Comparison of ENCODE assay signal across 11 cellular contexts in genomic region chr3:29757054-29757777, GRCh38.
DNase-seq lines count a peak whose midpoint lies in the region; ATAC-seq and TF ChIP-seq lines count a peak whose summit lies in the region.
"Had no signal": no experiment of that assay in that cellular context is flagged by ENCODE, and none has a peak within 500 bp of the region (broad histone marks: within the 10 kb centered on the region; RNA-seq: fewer than 3 reads in every experiment).

No MANE protein-coding gene starts in this region.

- ATAC-seq in IMR-90 (ENCODE audit: low read depth) (peak; percentile 9; the same call in 1 of the 2 replicates), SK-N-SH treated with all-trans-retinoic acid at 6 μM for 48 hours (peak; percentile 13; the same call in 2 of the 3 replicates), omental fat pad (ENCODE audit: low FRiP score) (no peak)

- no peak overlapping the region for H3K4me2 ChIP-seq in IMR-90 (ENCODE audit: low read depth, low read length)
- H3K4me2 ChIP-seq in smooth muscle cell = peak overlapping the region; percentile 57

- BruUV-seq in IMR-90 (replicated peaks; lab: Mats Ljungman, UMichigan) = no TSS peak

- dilution Hi-C loops in IMR-90 (cut with HindIII; ENCODE audit: low sequenced_read_pairs, unreplicated experiment) = no loop called here

- H3K4ac ChIP-seq in IMR-90 (ENCODE audit: low read depth, low read length) = peak overlapping the region; percentile 70; the same call in 1 of the 2 replicates

- POLR2A ChIA-PET in IMR-90 (lab: Charles Lee; ENCODE audit: unreplicated experiment) = no interaction called here

- H3K14ac ChIP-seq in IMR-90 (replicated peaks; ENCODE audit: low read depth, low read length) = no peak overlapping the region

- peak overlapping the region; percentile 54; the same call in 1 of the 2 replicates for H2BK120ac ChIP-seq in IMR-90 (ENCODE audit: low read depth, low read length)

- peak overlapping the region; percentile 30; the same call in 1 of the 3 replicates for H2BK15ac ChIP-seq in IMR-90 (ENCODE audit: low read depth, low read length)

- peak overlapping the region; percentile 69; the same call in 1 of the 2 replicates for H4K5ac ChIP-seq in IMR-90 (ENCODE audit: low read depth, low read length)

- TF ChIP-seq RAD21 in IMR-90 (IDR thresholded peaks at IDR 0.05; ENCODE audit: low read length) = no peak

- H3K4me3 ChIP-seq in IMR-90 (ENCODE audit: insufficient read depth, low read depth, low read length) = no peak overlapping the region
- no peak overlapping the region for H3K4me3 ChIP-seq in smooth muscle cell
- no peak overlapping the region for H3K4me3 ChIP-seq in brain microvascular endothelial cell (ENCODE audit: low read depth, low read length)
- H3K4me3 ChIP-seq: lower lobe of right lung had no signal

- peaks cover 9% of the 10 kb centered on the region for H3F3A ChIP-seq in smooth muscle cell (ENCODE audit: low read depth)

- WGBS in IMR-90 (ENCODE audit: extremely low coverage in 2 of 2, insufficient read length in 1 of 2), 2 experiments = no CpG with 5 or more reads among the region's 1 CpG
- WGBS in smooth muscle cell (ENCODE audit: low lambda C conversion rate) = 82% methylated on average over 1 of the region's 1 CpG

- no peak for TF ChIP-seq CTCF in IMR-90 (conservative IDR thresholded peaks at IDR 0.05; ENCODE audit: low read depth, low read length)
- TF ChIP-seq CTCF in smooth muscle cell (IDR thresholded peaks at IDR 0.05; ENCODE audit: borderline replicate concordance, insufficient read depth, poor library complexity, severe bottlenecking) = no peak
- TF ChIP-seq CTCF in omental fat pad (IDR thresholded peaks at IDR 0.05) = no peak
- no peak for TF ChIP-seq CTCF in brain microvascular endothelial cell (IDR thresholded peaks at IDR 0.05; ENCODE audit: low read depth, low read length, missing control alignments)

- peak overlapping the region; percentile 90 for H2BK5ac ChIP-seq in IMR-90 (ENCODE audit: low read depth, low read length, poor library complexity, severe bottlenecking)

- H3K9ac ChIP-seq in IMR-90 (ENCODE audit: low read depth, low read length) = no peak overlapping the region
- H3K9ac ChIP-seq in smooth muscle cell (ENCODE audit: low read depth) = no peak overlapping the region

- peak overlapping the region; percentile 26; the same call in 1 of the 2 replicates for H2AK5ac ChIP-seq in IMR-90 (ENCODE audit: low read depth, low read length)

- no peaks in the 10 kb centered on the region for H3K27me3 ChIP-seq in IMR-90 (ENCODE audit: control insufficient read depth, insufficient read depth, low read length)
- no peaks in the 10 kb centered on the region for H3K27me3 ChIP-seq in smooth muscle cell (ENCODE audit: low read depth)
- H3K27me3 ChIP-seq in brain microvascular endothelial cell (replicated peaks) = no peaks in the 10 kb centered on the region

- H3K9me3 ChIP-seq in IMR-90 (ENCODE audit: control insufficient read depth, insufficient read depth, low read length) (no peaks in the 10 kb centered on the region), smooth muscle cell (replicated peaks; ENCODE audit: low read depth) (no peaks in the 10 kb centered on the region)
- H3K9me3 ChIP-seq: lower lobe of right lung had no signal

- H3K27ac ChIP-seq in IMR-90 (ENCODE audit: insufficient read depth, low read length) (no peak overlapping the region), smooth muscle cell (ENCODE audit: low read depth) (peak overlapping the region; percentile 76), brain microvascular endothelial cell (no peak overlapping the region)

- peak overlapping the region; percentile 34 to 42; a peak in 2 of 4 replicates for H4K8ac ChIP-seq in IMR-90 (ENCODE audit: low read depth in 2 of 2, low read length in 2 of 2)

- H4K20me1 ChIP-seq in IMR-90 (ENCODE audit: insufficient read depth, low read length) (no peaks in the 10 kb centered on the region), smooth muscle cell (ENCODE audit: low read depth) (no peaks in the 10 kb centered on the region)

- H3K56ac ChIP-seq in IMR-90 (ENCODE audit: extremely low read depth, insufficient read depth, low read length) = 0 out of 2 replicates have a peak overlapping the region, but pooled peaks have one; percentile 16

- CTCF ChIA-PET in IMR-90 (lab: Yijun Ruan, JAX) = no interaction called here

- peaks cover 6% of the 10 kb centered on the region for H3K9me1 ChIP-seq in IMR-90 (ENCODE audit: insufficient read depth, low read length)

- H2AK9ac ChIP-seq in IMR-90 (replicated peaks; ENCODE audit: low read depth, low read length, poor library complexity) = no peak overlapping the region

- H3K23ac ChIP-seq in IMR-90 (ENCODE audit: low read depth, low read length) = peak overlapping the region; percentile 18; the same call in 1 of the 2 replicates

- peak overlapping the region; percentile 69 for H3K18ac ChIP-seq in IMR-90 (ENCODE audit: low read depth, low read length)

- intact Hi-C loops in IMR-90 (cut with micrococcal nuclease) = loop anchor here (10.0 kb wide), 1 partner anchor 132 kb away; no protein-coding TSS in a partner anchor

- H4K91ac ChIP-seq in IMR-90 (ENCODE audit: insufficient read depth, low read depth, low read length) = peak overlapping the region; percentile 32; the same call in 1 of the 2 replicates

- peak; percentile 54 for DNase-seq in IMR-90
- peak; percentile 48 for DNase-seq in glomerular visceral epithelial cell (ENCODE audit: extremely low spot score)
- DNase-seq in smooth muscle cell (lab: John Stamatoyannopoulos, UW; ENCODE audit: unreplicated experiment) = no peak
- no peak for DNase-seq in omental fat pad (ENCODE audit: low spot score)
- DNase-seq in OCI-M2 (lab: John Stamatoyannopoulos, UW; ENCODE audit: unreplicated experiment) = no peak
- no peak for DNase-seq in activated T-cell treated with anti-CD3 and anti-CD28 coated beads, Interleukin-2, amount 50 U/mL, for 48 hours
- no peak for DNase-seq in brain microvascular endothelial cell
- DNase-seq: aorta, lower lobe of right lung, MV-4-11 had no signal

- H3K36me3 ChIP-seq in IMR-90 (ENCODE audit: control insufficient read depth, insufficient read depth, low read length) = no peaks in the 10 kb centered on the region
- no peaks in the 10 kb centered on the region for H3K36me3 ChIP-seq in smooth muscle cell (ENCODE audit: low read depth)
- no peaks in the 10 kb centered on the region for H3K36me3 ChIP-seq in brain microvascular endothelial cell (replicated peaks)
- H3K36me3 ChIP-seq: lower lobe of right lung had no signal

- H2AFZ ChIP-seq in IMR-90 (replicated peaks; ENCODE audit: low read length, poor library complexity) = no peak overlapping the region
- no peak overlapping the region for H2AFZ ChIP-seq in smooth muscle cell (ENCODE audit: low read depth)

- in situ Hi-C loops in IMR-90 (cut with MboI; ENCODE audit: low sequenced_read_pairs) (no loop called here), brain microvascular endothelial cell (cut with HindIII; ENCODE audit: low pct_ligation_motif_present, low sequenced_read_pairs) (loop anchor here (25.0 kb wide), 1 partner anchor 470 kb away; the partner anchor contains the start of gene RBMS3)

- H3K4me1 ChIP-seq in IMR-90 (ENCODE audit: control insufficient read depth, insufficient read depth, low read length) (peaks cover 21% of the 10 kb centered on the region), smooth muscle cell (ENCODE audit: low read depth) (peaks cover 40% of the 10 kb centered on the region)

- no peak for TF ChIP-seq POLR2A in IMR-90 (IDR thresholded peaks at IDR 0.05; ENCODE audit: low read depth, low read length)

- H3K79me2 ChIP-seq in smooth muscle cell (ENCODE audit: low read depth) = peaks cover 2% of the 10 kb centered on the region

- peaks cover 8 to 19% of the 10 kb centered on the region in 2 experiments for H3K79me1 ChIP-seq in IMR-90 (ENCODE audit: low read depth in 1 of 2, low read length in 2 of 2)

- peak overlapping the region; percentile 62; the same call in 1 of the 2 replicates for H2BK20ac ChIP-seq in IMR-90 (ENCODE audit: low read depth, low read length)

TF ChIP-seq in IMR-90, 13 proteins besides CTCF, POLR2A, EP300 and RAD21:
- no peak for TF ChIP-seq RCOR1 (IDR thresholded peaks at IDR 0.05; ENCODE audit: insufficient replicate concordance, low read length)
- peak; percentile 65; the same call in 1 of the 2 replicates for TF ChIP-seq RFX5 (IDR thresholded peaks at IDR 0.05; ENCODE audit: low read depth, low read length)
- no peak for TF ChIP-seq CHD1 (IDR thresholded peaks at IDR 0.05; ENCODE audit: low read depth, low read length)
- no peak for TF ChIP-seq FOS (IDR thresholded peaks at IDR 0.05; ENCODE audit: low read depth, low read length)
- no peak for TF ChIP-seq BHLHE40 (IDR thresholded peaks at IDR 0.05; ENCODE audit: low read depth, low read length)
TF ChIP-seq in IMR-90: peak in this region for 1.

TF ChIP-seq in SK-N-SH treated with all-trans-retinoic acid at 6 μM for 48 hours, 23 proteins besides CTCF, POLR2A, EP300 and RAD21:
- no peak for TF ChIP-seq TCF4 (CRISPR knock-in tag; IDR thresholded peaks at IDR 0.05; ENCODE audit: borderline replicate concordance)
- no peak for TF ChIP-seq ZNF8 (CRISPR knock-in tag; IDR thresholded peaks at IDR 0.05)
- no peak for TF ChIP-seq OSR1 (CRISPR knock-in tag; IDR thresholded peaks at IDR 0.05)
- no peak for TF ChIP-seq CSDC2 (CRISPR knock-in tag; IDR thresholded peaks at IDR 0.05)
- TF ChIP-seq, protein P1, sequence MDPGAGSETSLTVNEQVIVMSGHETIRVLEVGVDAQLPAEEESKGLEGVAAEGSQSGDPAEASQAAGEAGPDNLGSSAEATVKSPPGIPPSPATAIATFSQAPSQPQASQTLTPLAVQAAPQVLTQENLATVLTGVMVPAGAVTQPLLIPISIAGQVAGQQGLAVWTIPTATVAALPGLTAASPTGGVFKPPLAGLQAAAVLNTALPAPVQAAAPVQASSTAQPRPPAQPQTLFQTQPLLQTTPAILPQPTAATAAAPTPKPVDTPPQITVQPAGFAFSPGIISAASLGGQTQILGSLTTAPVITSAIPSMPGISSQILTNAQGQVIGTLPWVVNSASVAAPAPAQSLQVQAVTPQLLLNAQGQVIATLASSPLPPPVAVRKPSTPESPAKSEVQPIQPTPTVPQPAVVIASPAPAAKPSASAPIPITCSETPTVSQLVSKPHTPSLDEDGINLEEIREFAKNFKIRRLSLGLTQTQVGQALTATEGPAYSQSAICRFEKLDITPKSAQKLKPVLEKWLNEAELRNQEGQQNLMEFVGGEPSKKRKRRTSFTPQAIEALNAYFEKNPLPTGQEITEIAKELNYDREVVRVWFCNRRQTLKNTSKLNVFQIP (CRISPR knock-in tag; IDR thresholded peaks at IDR 0.05; ENCODE audit: borderline replicate concordance, low read depth) = no peak

Comparison
In these comparisons a context has a peak if more than half of its experiments do, and no peak if none do; other contexts are left out.
1. DNase-seq: peak in IMR-90 (single experiment) and glomerular visceral epithelial cell (single experiment); none in smooth muscle cell (single experiment), omental fat pad (single experiment), OCI-M2 (single experiment), activated T-cell treated with anti-CD3 and anti-CD28 coated beads, Interleukin-2, amount 50 U/mL, for 48 hours (0 of 2) and brain microvascular endothelial cell (single experiment).